10 cellular contexts compared by ENCODE assay signal in the genomic region with DNA sequence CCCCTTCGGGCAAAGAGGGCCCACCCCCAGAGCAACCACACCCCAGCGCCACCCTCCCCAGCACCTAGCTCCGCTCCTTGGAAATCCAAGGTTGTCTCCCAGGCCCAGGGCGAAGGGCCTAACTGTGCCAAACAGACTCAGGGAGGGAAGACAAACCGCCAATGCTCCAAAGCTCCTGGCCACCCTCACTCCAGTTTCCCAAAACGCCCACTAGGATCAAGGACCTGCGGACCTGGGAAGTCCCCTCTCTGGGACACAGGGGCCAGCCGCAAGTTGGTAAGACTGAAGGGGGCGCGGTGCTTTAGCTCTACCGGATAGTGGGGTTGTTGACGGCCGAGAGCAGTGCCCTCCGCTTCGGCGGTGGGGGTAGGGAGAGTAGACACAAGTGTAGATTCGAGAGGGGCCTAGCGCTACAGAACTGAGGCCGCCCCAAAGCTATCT. TPM values are rescaled to one million over a fixed set of nuclear protein-coding genes. Genes with fewer than 3 reads are reported as not detected.
A peak's percentile ranks its signal among the peaks of the same experiment; 100 is the strongest.
DNase-seq lines count a peak whose midpoint lies in the region; ATAC-seq and TF ChIP-seq lines count a peak whose summit lies in the region.
"Had no signal": no experiment of that assay in that cellular context is flagged by ENCODE, and none has a peak within 500 bp of the region (broad histone marks: within the 10 kb centered on the region; RNA-seq: fewer than 3 reads in every experiment).

No MANE protein-coding gene starts in this region.

- no peak overlapping the region for H3K27ac Mint-ChIP-seq in activated naive CD4-positive, alpha-beta T cell treated with anti-CD3 and anti-CD28 coated beads for 36 hours

- H3K4me1 Mint-ChIP-seq in activated naive CD4-positive, alpha-beta T cell treated with anti-CD3 and anti-CD28 coated beads for 36 hours (ENCODE audit: low read depth) = peaks cover 17% of the 10 kb centered on the region

- TF ChIP-seq CTCF in lower leg skin (IDR thresholded peaks at IDR 0.05) = no peak
- no peak for TF ChIP-seq CTCF in thyroid gland (IDR thresholded peaks at IDR 0.05)

- TF ChIP-seq POLR2A in lower leg skin (IDR thresholded peaks at IDR 0.05) (no peak), thyroid gland (IDR thresholded peaks at IDR 0.05) (no peak)

- no peaks in the 10 kb centered on the region for H3K27me3 ChIP-seq in thyroid gland
- H3K27me3 ChIP-seq: SJSA1 had no signal

- H3K27me3 Mint-ChIP-seq in activated naive CD4-positive, alpha-beta T cell treated with anti-CD3 and anti-CD28 coated beads for 36 hours (ENCODE audit: low read depth) = peaks cover 5% of the 10 kb centered on the region

- no peaks in the 10 kb centered on the region for H3K36me3 ChIP-seq in thyroid gland
- H3K36me3 ChIP-seq: SJSA1 had no signal

- CTCF ChIA-PET in activated naive CD4-positive, alpha-beta T cell treated with anti-CD3 and anti-CD28 coated beads for 36 hours (lab: Charles Lee) = no interaction called here

- H3K4me1 ChIP-seq in thyroid gland = peaks cover 37 to 57% of the 10 kb centered on the region in 2 donors

- peak overlapping the region; percentile 61 to 95 (median 81) for H3K27ac ChIP-seq in thyroid gland
- H3K27ac ChIP-seq: SJSA1 had no signal

- no peak for DNase-seq in activated naive CD4-positive, alpha-beta T cell treated with anti-CD3 and anti-CD28 coated beads for 36 hours
- no peak for DNase-seq in activated naive CD4-positive, alpha-beta T cell treated with anti-CD3 and anti-CD28 coated beads, Interleukin-2, amount 50 U/mL, for 16 hours
- DNase-seq in cerebellum (ENCODE audit: low spot score) = peak; percentile 7
- no peak for DNase-seq in lower leg skin (ENCODE audit: low spot score in 2 of 2)
- peak; percentile 61 to 67 for DNase-seq in thyroid gland
- no peak for DNase-seq in dedifferentiated amniotic fluid mesenchymal stem cell (ENCODE audit: extremely low spot score)

- 25 to 30% methylated on average over 18 of the region's 19 CpGs for WGBS in lower leg skin, 2 donors
- 23 to 53% methylated on average over 3 to 18 of the region's 19 CpGs for WGBS in thyroid gland, 2 donors

- H3K9me3 ChIP-seq in thyroid gland = no peaks in the 10 kb centered on the region
- H3K9me3 ChIP-seq: SJSA1 had no signal

- H3K9me3 Mint-ChIP-seq in activated naive CD4-positive, alpha-beta T cell treated with anti-CD3 and anti-CD28 coated beads for 36 hours = no peaks in the 10 kb centered on the region

- H3K4me3 Mint-ChIP-seq in activated naive CD4-positive, alpha-beta T cell treated with anti-CD3 and anti-CD28 coated beads for 36 hours = peak overlapping the region; percentile 75

- ATAC-seq in GM19328 (IDR thresholded peaks at IDR 0.05; ENCODE audit: unreplicated experiment) (no peak), GM18517 (IDR thresholded peaks at IDR 0.05; ENCODE audit: unreplicated experiment) (no peak)

- H3K36me3 Mint-ChIP-seq in activated naive CD4-positive, alpha-beta T cell treated with anti-CD3 and anti-CD28 coated beads for 36 hours (ENCODE audit: low read depth) = no peaks in the 10 kb centered on the region

- H3K4me3 ChIP-seq in lower leg skin (ENCODE audit: low read depth, poor library complexity, severe bottlenecking) (peak overlapping the region; percentile 55), thyroid gland (replicated peaks in 1 of 3) (peak overlapping the region; percentile 42 to 56 (median 44))
- H3K4me3 ChIP-seq: SJSA1 had no signal

- intact Hi-C loops in activated naive CD4-positive, alpha-beta T cell treated with anti-CD3 and anti-CD28 coated beads for 36 hours (cut with micrococcal nuclease) = no loop called here
- intact Hi-C loops in lower leg skin (cut with DNase I; ENCODE audit: low total_unique reads) (no loop called here), thyroid gland (cut with DNase I) (no loop called here)

RNA-seq across cellular contexts. Expression of gene IRF6, which starts 0.6 kb away (rescaled TPM):
- total RNA-seq in activated naive CD4-positive, alpha-beta T cell treated with anti-CD3 and anti-CD28 coated beads for 36 hours = under 1 TPM; 0.48 to 0.64 TPM
- total RNA-seq in cerebellum (1.8 TPM), lower leg skin (100 to 1,000 TPM; 166 to 198 (median 176) TPM), thyroid gland (10 to 100 TPM; 26.7 to 41.9 (median 32.7) TPM)
- total RNA-seq: SJSA1 had no signal

RNA-seq across cellular contexts. Expression of gene C1orf74, which starts 21.0 kb away (rescaled TPM):
- total RNA-seq in activated naive CD4-positive, alpha-beta T cell treated with anti-CD3 and anti-CD28 coated beads for 36 hours = 1 to 10 TPM; 3.5 to 4.6 TPM
- total RNA-seq in cerebellum = 2.4 TPM
- total RNA-seq in lower leg skin = 1 to 10 TPM; 2.3 to 3.7 (median 2.8) TPM
- 1 to 10 TPM; 1.9 to 2.7 (median 2.3) TPM for total RNA-seq in thyroid gland

RNA-seq across cellular contexts. Expression of gene UTP25, which starts 22.4 kb away (rescaled TPM):
- 1 to 10 TPM; 4.1 to 4.6 TPM for total RNA-seq in activated naive CD4-positive, alpha-beta T cell treated with anti-CD3 and anti-CD28 coated beads for 36 hours
- 9.7 TPM for total RNA-seq in cerebellum
- total RNA-seq in lower leg skin = 10 to 100 TPM in 3 of 4 donors, 1 to 10 TPM in 1; 9.9 to 12.9 (median 11.1) TPM
- 10 to 100 TPM in 1 of 4 donors, 1 to 10 TPM in 3; 7.3 to 11.0 (median 7.8) TPM for total RNA-seq in thyroid gland

RNA-seq across cellular contexts. Expression of gene TRAF3IP3, which starts 49.5 kb away (rescaled TPM):
- total RNA-seq in activated naive CD4-positive, alpha-beta T cell treated with anti-CD3 and anti-CD28 coated beads for 36 hours = 100 to 1,000 TPM; 107 to 113 TPM
- 0.27 TPM for total RNA-seq in cerebellum
- 1 to 10 TPM in 2 of 4 donors, under 1 TPM in 1, not detected in 1; 0.61 to 2.1 (median 1.1) TPM for total RNA-seq in lower leg skin
- total RNA-seq in thyroid gland = 1 to 10 TPM in 3 of 4 donors, under 1 TPM in 1; 0.93 to 2.8 (median 2.3) TPM
- total RNA-seq: renal cortical epithelial cell, SJSA1 had no signal

Comparison
In these comparisons a context has a peak if more than half of its experiments do, and no peak if none do; other contexts are left out.
1. DNase-seq: peak in cerebellum (single experiment) and thyroid gland (2 of 2); none in activated naive CD4-positive, alpha-beta T cell treated with anti-CD3 and anti-CD28 coated beads for 36 hours (single experiment), activated naive CD4-positive, alpha-beta T cell treated with anti-CD3 and anti-CD28 coated beads, Interleukin-2, amount 50 U/mL, for 16 hours (single experiment), lower leg skin (0 of 2) and dedifferentiated amniotic fluid mesenchymal stem cell (single experiment).